ENCODE assay signal across 1 cellular context in genomic region chr19:54154603-54155345, GRCh38.
TF ChIP-seq lines count a peak whose summit lies in the region.

No MANE protein-coding gene starts in this region.

TF ChIP-seq in HCT116, 20 proteins besides CTCF, POLR2A, EP300 and RAD21 (continued from another document):
- no peak for TF ChIP-seq REST (IDR thresholded peaks at IDR 0.05; ENCODE audit: low read depth)
- no peak for TF ChIP-seq YY1 (IDR thresholded peaks at IDR 0.05; ENCODE audit: extremely low read depth, insufficient replicate concordance, low read depth, low read length)
